6 cellular contexts compared by ENCODE assay signal in the genomic region with DNA sequence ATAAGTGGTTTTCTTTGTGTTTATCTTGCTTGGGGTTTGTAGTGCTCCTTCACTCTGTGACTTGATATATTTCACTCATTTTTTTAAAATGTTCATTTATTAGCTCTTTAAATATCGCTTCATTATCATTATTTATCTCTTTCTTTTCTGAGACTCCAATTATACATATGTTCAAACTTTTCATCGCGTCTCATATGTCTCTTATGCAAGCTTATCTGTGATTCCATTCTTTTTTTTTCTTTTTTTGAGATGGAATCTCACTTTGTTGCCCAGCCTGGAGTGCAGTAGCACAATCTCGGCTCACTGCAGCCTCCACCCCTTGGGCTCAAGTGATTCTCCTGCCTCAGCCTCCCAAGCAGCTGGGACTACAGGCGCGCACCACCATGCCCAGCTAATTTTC.
"Had no signal": no experiment of that assay in that cellular context is flagged by ENCODE, and none has a peak within 500 bp of the region (broad histone marks: within the 10 kb centered on the region; RNA-seq: fewer than 3 reads in every experiment).

No MANE protein-coding gene starts in this region.

- H3K4me2 ChIP-seq: KMS-11 had no signal

- H3K4me3 ChIP-seq: K562 had no signal

- H3K27ac ChIP-seq: HL-60, KMS-11 had no signal

- DNase-seq: IMR-90, KBM-7, KG1 had no signal

- H3K9ac ChIP-seq: KMS-11 had no signal
